1 cellular context compared by ENCODE assay signal in genomic region chr2:112790305-112790704, GRCh38.
TF ChIP-seq lines count a peak whose summit lies in the region.

No MANE protein-coding gene starts in this region.

TF ChIP-seq in K562, 482 proteins besides CTCF, POLR2A, EP300 and RAD21:
- TF ChIP-seq NFE2 (IDR thresholded peaks at IDR 0.05; ENCODE audit: low read depth) (peak; percentile 84), FOS (IDR thresholded peaks at IDR 0.05; ENCODE audit: extremely low read depth, insufficient read length) (no peak), FOSL1 (tag; conservative IDR thresholded peaks at IDR 0.05) (peak; percentile 21; the same call in 1 of the 2 replicates), MAFG (tag; conservative IDR thresholded peaks at IDR 0.05) (peak; percentile 89), ZNF316 (IDR thresholded peaks at IDR 0.05) (peak; percentile 72), DPF2 (IDR thresholded peaks at IDR 0.05) (peak; percentile 56), ZNF511 (CRISPR knock-in tag; IDR thresholded peaks at IDR 0.05) (no peak), C11orf30 (IDR thresholded peaks at IDR 0.05; ENCODE audit: low read depth) (peak; percentile 74), NFE2L1 (tag; IDR thresholded peaks at IDR 0.05; ENCODE audit: borderline replicate concordance, low read depth) (peak; percentile 57; the same call in 1 of the 2 replicates), ARHGAP35 (IDR thresholded peaks at IDR 0.05; ENCODE audit: partially characterized antibody) (no peak), MAFF (IDR thresholded peaks at IDR 0.05; ENCODE audit: low read length) (peak; percentile 43; the same call in 1 of the 2 replicates), ZNF407 (IDR thresholded peaks at IDR 0.05; ENCODE audit: low read depth) (no peak), MAFK (IDR thresholded peaks at IDR 0.05; ENCODE audit: low read length) (peak; percentile 49; the same call in 1 of the 2 replicates), SOX6 (IDR thresholded peaks at IDR 0.05) (no peak), SMARCA4 (IDR thresholded peaks at IDR 0.05) (peak; percentile 37; the same call in 1 of the 2 replicates), ZNF766 (CRISPR knock-in tag; conservative IDR thresholded peaks at IDR 0.05) (peak; percentile 84), ZNF253 (CRISPR knock-in tag; conservative IDR thresholded peaks at IDR 0.05) (no peak), EHMT2 (IDR thresholded peaks at IDR 0.05) (0 out of 2 replicates have a peak, but pooled peaks have one; percentile 22), TRIM24 (IDR thresholded peaks at IDR 0.05) (peak; percentile 35 to 63; a peak in 3 of 4 replicates), CEBPB (tag; IDR thresholded peaks at IDR 0.05) (peak; percentile 70; the same call in 1 of the 2 replicates)
